ENCODE assay signal across 9 cellular contexts in genomic region chr11:57648791-57649735, GRCh38. TPM values are rescaled to one million over a fixed set of nuclear protein-coding genes. Genes with fewer than 3 reads are reported as not detected.
DNase-seq lines count a peak whose midpoint lies in the region; ATAC-seq and TF ChIP-seq lines count a peak whose summit lies in the region.
"Had no signal": no experiment of that assay in that cellular context is flagged by ENCODE, and none has a peak within 500 bp of the region (broad histone marks: within the 10 kb centered on the region; RNA-seq: fewer than 3 reads in every experiment).

No MANE protein-coding gene starts in this region.

- no peaks in the 10 kb centered on the region for H3K9me3 ChIP-seq in hepatocyte (ENCODE audit: low read depth)

- H3K27ac Mint-ChIP-seq in activated T-helper 17 cell treated with anti-CD3 and anti-CD28 coated beads, Interleukin-2, amount 50 U/mL, for 72 hours: peak overlapping the region; percentile 21
- H3K27ac Mint-ChIP-seq in stimulated activated effector memory CD8-positive, alpha-beta T cell treated with anti-CD3 and anti-CD28 coated beads, Interleukin-12 subunit alpha, Interleukin-12 subunit beta, amount 100 ng/mL, for 72 hours: peak overlapping the region; percentile 50

- no peaks in the 10 kb centered on the region for H3K36me3 Mint-ChIP-seq in activated T-helper 17 cell treated with anti-CD3 and anti-CD28 coated beads, Interleukin-2, amount 50 U/mL, for 72 hours (ENCODE audit: low read depth)
- H3K36me3 Mint-ChIP-seq in stimulated activated effector memory CD8-positive, alpha-beta T cell treated with anti-CD3 and anti-CD28 coated beads, Interleukin-12 subunit alpha, Interleukin-12 subunit beta, amount 100 ng/mL, for 72 hours: no peaks in the 10 kb centered on the region

- H4K20me1 ChIP-seq in hepatocyte (ENCODE audit: insufficient read depth, poor library complexity, severe bottlenecking): no peaks in the 10 kb centered on the region

- H3K27me3 ChIP-seq in hepatocyte: peaks cover 15% of the 10 kb centered on the region

- no peak for TF ChIP-seq CTCF in hepatocyte (IDR thresholded peaks at IDR 0.05; ENCODE audit: poor library complexity)

- H3K9me3 Mint-ChIP-seq in activated T-helper 17 cell treated with anti-CD3 and anti-CD28 coated beads, Interleukin-2, amount 50 U/mL, for 72 hours: no peaks in the 10 kb centered on the region
- H3K9me3 Mint-ChIP-seq in stimulated activated effector memory CD8-positive, alpha-beta T cell treated with anti-CD3 and anti-CD28 coated beads, Interleukin-12 subunit alpha, Interleukin-12 subunit beta, amount 100 ng/mL, for 72 hours: no peaks in the 10 kb centered on the region

- no peak overlapping the region for H2AFZ ChIP-seq in hepatocyte

- peaks cover 53% of the 10 kb centered on the region for H3K4me1 ChIP-seq in hepatocyte (ENCODE audit: insufficient read depth)

- peak; percentile 31 for DNase-seq in NCI-H82 (lab: John Stamatoyannopoulos, UW)
- DNase-seq in NCI-H82 treated with DMSO at 0.1 percent for 48 hours (lab: John Stamatoyannopoulos, UW; ENCODE audit: unreplicated experiment): no peak
- peak; percentile 40 for DNase-seq in hepatocyte (ENCODE audit: low spot score)
- no peak for DNase-seq in stimulated activated effector memory CD8-positive, alpha-beta T cell treated with anti-CD3 and anti-CD28 coated beads, Interleukin-12 subunit alpha, Interleukin-12 subunit beta, amount 100 ng/mL, for 72 hours (ENCODE audit: low spot score in 2 of 2)
- no peak for DNase-seq in stimulated activated CD4-positive, alpha-beta T cell treated with anti-CD3 and anti-CD28 coated beads, Interleukin-4, amount 100 ng/mL, for 4 hours
- DNase-seq in NCI-H526 treated with DMSO at 0.1 percent for 48 hours (lab: John Stamatoyannopoulos, UW): no peak

- peak overlapping the region; percentile 2 for H3K4me3 ChIP-seq in hepatocyte

- ATAC-seq in activated T-helper 17 cell treated with anti-CD3 and anti-CD28 coated beads, Interleukin-2, amount 50 U/mL, for 72 hours (replicated peaks): peak; percentile 40
- peak; percentile 22 for ATAC-seq in stimulated activated effector memory CD8-positive, alpha-beta T cell treated with anti-CD3 and anti-CD28 coated beads, Interleukin-12 subunit alpha, Interleukin-12 subunit beta, amount 100 ng/mL, for 72 hours
- ATAC-seq in GM21825 (IDR thresholded peaks at IDR 0.05; ENCODE audit: unreplicated experiment): no peak

- H3K27ac ChIP-seq in hepatocyte: no peak overlapping the region

- H3K4me3 Mint-ChIP-seq in activated T-helper 17 cell treated with anti-CD3 and anti-CD28 coated beads, Interleukin-2, amount 50 U/mL, for 72 hours: peak overlapping the region; percentile 64
- H3K4me3 Mint-ChIP-seq in stimulated activated effector memory CD8-positive, alpha-beta T cell treated with anti-CD3 and anti-CD28 coated beads, Interleukin-12 subunit alpha, Interleukin-12 subunit beta, amount 100 ng/mL, for 72 hours: peak overlapping the region; percentile 76

- H3K27me3 Mint-ChIP-seq in activated T-helper 17 cell treated with anti-CD3 and anti-CD28 coated beads, Interleukin-2, amount 50 U/mL, for 72 hours: peaks cover 34% of the 10 kb centered on the region

- H3K9me2 ChIP-seq in hepatocyte (replicated peaks; ENCODE audit: insufficient read depth): no peaks in the 10 kb centered on the region

- WGBS in hepatocyte (ENCODE audit: low lambda C conversion rate, missing lambda C conversion rate): 2% methylated on average over 19 of the region's 24 CpGs

- H3K79me2 ChIP-seq in hepatocyte: no peaks in the 10 kb centered on the region

- H3K36me3 ChIP-seq in hepatocyte (replicated peaks; ENCODE audit: insufficient read depth, low read depth): no peaks in the 10 kb centered on the region

- H3K4me1 Mint-ChIP-seq in activated T-helper 17 cell treated with anti-CD3 and anti-CD28 coated beads, Interleukin-2, amount 50 U/mL, for 72 hours: peaks cover 11% of the 10 kb centered on the region
- peaks cover 46% of the 10 kb centered on the region for H3K4me1 Mint-ChIP-seq in stimulated activated effector memory CD8-positive, alpha-beta T cell treated with anti-CD3 and anti-CD28 coated beads, Interleukin-12 subunit alpha, Interleukin-12 subunit beta, amount 100 ng/mL, for 72 hours

- peak overlapping the region; percentile 81 for H3K4me2 ChIP-seq in hepatocyte

RNA-seq across cellular contexts. Expression of gene YPEL4, which starts 0.6 kb away (rescaled TPM):
- total RNA-seq in activated T-helper 17 cell treated with anti-CD3 and anti-CD28 coated beads, Interleukin-2, amount 50 U/mL, for 72 hours: 1 to 10 TPM in 1 of 2 donors, not detected in 1; 1.5 TPM
- 0.90 and 2.8 TPM in 2 replicates for total RNA-seq in hepatocyte
- 3.9 and 4.1 TPM in 2 replicates for polyA plus RNA-seq in hepatocyte

RNA-seq across cellular contexts. Expression of gene CLP1, which starts 8.5 kb away (rescaled TPM):
- 10 to 100 TPM; 16.6 to 24.1 TPM for total RNA-seq in activated T-helper 17 cell treated with anti-CD3 and anti-CD28 coated beads, Interleukin-2, amount 50 U/mL, for 72 hours
- 13.4 and 15.4 TPM in 2 replicates for total RNA-seq in hepatocyte
- 9.1 and 18.5 TPM in 2 replicates for polyA plus RNA-seq in hepatocyte

RNA-seq across cellular contexts. Expression of gene ZDHHC5, which starts 18.9 kb away (rescaled TPM):
- 10 to 100 TPM; 58.2 to 79.9 TPM for total RNA-seq in activated T-helper 17 cell treated with anti-CD3 and anti-CD28 coated beads, Interleukin-2, amount 50 U/mL, for 72 hours
- 41.3 and 45.7 TPM in 2 replicates for total RNA-seq in hepatocyte
- 35.9 and 42.3 TPM in 2 replicates for polyA plus RNA-seq in hepatocyte

RNA-seq across cellular contexts. Expression of gene SERPING1, which starts 51.6 kb away (rescaled TPM):
- total RNA-seq in activated T-helper 17 cell treated with anti-CD3 and anti-CD28 coated beads, Interleukin-2, amount 50 U/mL, for 72 hours: not detected
- 123 and 129 TPM in 2 replicates for total RNA-seq in hepatocyte
- 445 and 476 TPM in 2 replicates for polyA plus RNA-seq in hepatocyte
- total RNA-seq: T-helper 2 cell treated with Interferon-gamma antibody and Interleukin-4, amounts not matched to agents 100 ng/mL and 5 ng/mL, for 36 hours had no signal

Comparison
In these comparisons a context has a peak if more than half of its experiments do, and no peak if none do; other contexts are left out.
1. DNase-seq: peak in NCI-H82 (single experiment) and hepatocyte (single experiment); none in NCI-H82 treated with DMSO at 0.1 percent for 48 hours (single experiment), stimulated activated effector memory CD8-positive, alpha-beta T cell treated with anti-CD3 and anti-CD28 coated beads, Interleukin-12 subunit alpha, Interleukin-12 subunit beta, amount 100 ng/mL, for 72 hours (0 of 2), stimulated activated CD4-positive, alpha-beta T cell treated with anti-CD3 and anti-CD28 coated beads, Interleukin-4, amount 100 ng/mL, for 4 hours (0 of 2) and NCI-H526 treated with DMSO at 0.1 percent for 48 hours (single experiment).